1 cellular context compared by ENCODE assay signal in the genomic region with DNA sequence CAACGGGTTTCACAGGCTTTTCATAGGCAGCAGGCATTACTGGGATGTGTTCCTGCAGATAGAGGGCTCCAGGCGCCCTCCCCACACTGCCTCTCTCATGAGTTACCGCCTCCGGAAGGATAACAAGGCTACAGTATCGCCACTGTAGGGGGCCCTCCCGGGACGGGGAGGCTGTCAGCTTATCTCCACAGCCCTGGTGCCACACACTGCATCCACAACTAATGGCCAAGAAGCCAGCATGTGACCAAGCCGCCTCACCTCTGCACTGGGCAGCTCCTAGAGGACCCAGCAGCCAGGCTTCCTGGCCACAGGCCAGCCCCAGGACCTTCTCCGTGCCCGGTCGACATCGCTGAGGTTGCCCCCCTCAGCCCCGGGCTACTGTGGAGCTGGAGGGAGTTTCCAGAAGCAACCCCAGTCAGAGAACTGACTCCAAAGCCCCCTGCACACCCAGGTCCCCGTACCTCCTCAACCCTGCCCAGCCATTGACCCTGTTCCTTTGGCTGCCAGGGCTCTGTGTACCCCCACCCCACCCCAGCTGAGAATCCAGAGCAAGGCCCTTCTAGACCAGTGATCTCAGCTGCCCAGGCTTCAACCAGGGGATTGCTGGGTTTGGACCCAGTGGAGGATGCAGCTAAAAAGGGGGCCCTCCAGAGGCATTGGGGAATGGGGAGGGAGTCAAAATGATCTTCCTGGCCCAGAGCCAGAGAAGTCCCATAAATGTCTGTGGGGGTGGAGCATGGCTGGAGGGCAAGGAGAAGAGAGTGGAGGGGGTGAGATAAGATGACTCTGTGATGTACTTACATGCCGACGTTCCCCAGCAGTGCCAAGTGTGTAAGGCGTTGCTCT.
TF ChIP-seq lines count a peak whose summit lies in the region.

No MANE protein-coding gene starts in this region.

TF ChIP-seq in H1, 55 proteins besides CTCF, POLR2A, EP300 and RAD21 (continued from another document):
- no peak for TF ChIP-seq YY1 (IDR thresholded peaks at IDR 0.05; ENCODE audit: low read depth, low read length)
- no peak for TF ChIP-seq GTF2F1 (IDR thresholded peaks at IDR 0.05; ENCODE audit: borderline replicate concordance, low read depth, low read length)
- TF ChIP-seq, protein P1, sequence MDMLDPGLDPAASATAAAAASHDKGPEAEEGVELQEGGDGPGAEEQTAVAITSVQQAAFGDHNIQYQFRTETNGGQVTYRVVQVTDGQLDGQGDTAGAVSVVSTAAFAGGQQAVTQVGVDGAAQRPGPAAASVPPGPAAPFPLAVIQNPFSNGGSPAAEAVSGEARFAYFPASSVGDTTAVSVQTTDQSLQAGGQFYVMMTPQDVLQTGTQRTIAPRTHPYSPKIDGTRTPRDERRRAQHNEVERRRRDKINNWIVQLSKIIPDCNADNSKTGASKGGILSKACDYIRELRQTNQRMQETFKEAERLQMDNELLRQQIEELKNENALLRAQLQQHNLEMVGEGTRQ (IDR thresholded peaks at IDR 0.05; ENCODE audit: low read length), result no peak
- no peak for TF ChIP-seq FOSL1 (IDR thresholded peaks at IDR 0.05; ENCODE audit: insufficient read depth, low read depth, low read length)
- no peak for TF ChIP-seq E2F6 (IDR thresholded peaks at IDR 0.05)
- no peak for TF ChIP-seq JUND (IDR thresholded peaks at IDR 0.05; ENCODE audit: low read length)
- TF ChIP-seq, protein P2, sequence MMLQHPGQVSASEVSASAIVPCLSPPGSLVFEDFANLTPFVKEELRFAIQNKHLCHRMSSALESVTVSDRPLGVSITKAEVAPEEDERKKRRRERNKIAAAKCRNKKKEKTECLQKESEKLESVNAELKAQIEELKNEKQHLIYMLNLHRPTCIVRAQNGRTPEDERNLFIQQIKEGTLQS (IDR thresholded peaks at IDR 0.05; ENCODE audit: insufficient read depth, low read depth, low read length), result no peak
- TF ChIP-seq PHF8 (conservative IDR thresholded peaks at IDR 0.05; ENCODE audit: low read depth, low read length), result no peak
- no peak for TF ChIP-seq TAF7 (optimal IDR thresholded peaks at IDR 0.05; ENCODE audit: borderline replicate concordance, low read depth, low read length)
- TF ChIP-seq TCF12 (IDR thresholded peaks at IDR 0.05; ENCODE audit: low read depth, low read length), result no peak
